8 cellular contexts compared by ENCODE assay signal in the genomic region with DNA sequence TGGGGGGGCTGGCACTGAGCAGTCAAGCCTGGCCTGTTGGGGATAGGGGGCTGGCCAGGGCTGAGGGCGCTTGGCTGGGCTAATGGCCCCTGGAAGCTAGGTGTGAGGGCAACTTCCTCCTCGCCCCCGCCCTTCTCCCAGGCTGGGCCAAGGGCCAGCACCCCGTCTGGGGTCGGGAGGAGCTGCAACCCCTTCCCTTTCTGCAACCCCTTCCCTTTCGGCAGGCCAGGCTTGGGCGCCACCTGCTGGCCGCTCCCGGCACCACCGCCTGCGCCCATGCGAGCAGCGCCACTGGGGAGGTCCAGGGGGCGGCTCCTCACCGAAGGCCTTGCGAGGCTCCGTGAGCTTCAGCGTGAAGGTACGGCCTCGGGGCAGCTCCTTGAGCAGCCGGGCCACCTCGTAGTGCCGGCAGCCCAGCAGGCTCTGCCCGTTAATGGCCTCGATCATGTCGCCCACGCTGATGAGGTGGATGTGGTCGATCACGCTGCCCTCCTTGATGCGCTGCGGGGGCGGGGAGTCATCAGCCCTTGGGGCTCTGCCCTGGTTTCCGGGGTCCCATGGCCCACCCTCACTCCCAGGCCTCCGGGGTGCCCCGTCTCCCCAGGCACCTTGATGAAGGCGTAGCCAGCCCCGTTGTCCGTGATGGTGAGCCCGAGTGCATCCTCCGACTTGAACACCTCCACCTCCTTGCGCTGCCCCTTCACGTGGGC.
DNase-seq lines count a peak whose midpoint lies in the region; TF ChIP-seq lines count a peak whose summit lies in the region.

No MANE protein-coding gene starts in this region.

- no peak overlapping the region for H2AFZ ChIP-seq in SU-DHL-6 (ENCODE audit: low read depth, low read length, severe bottlenecking)

- DNase-seq in NCI-H748 (lab: John Stamatoyannopoulos, UW; ENCODE audit: unreplicated experiment): peak; percentile 18
- DNase-seq in NCI-H748 treated with DMSO at 0.1 percent for 48 hours (lab: John Stamatoyannopoulos, UW): no peak
- peak; percentile 46 for DNase-seq in activated naive CD8-positive, alpha-beta T cell treated with anti-CD3 and anti-CD28 coated beads, Interleukin-2, amount 50 U/mL, for 16 hours (ENCODE audit: low read depth, low spot score)
- peak; percentile 66 for DNase-seq in stimulated activated CD4-positive, alpha-beta T cell treated with anti-CD3 and anti-CD28 coated beads, Interleukin-4, amount 100 ng/mL, for 24 hours
- DNase-seq in NCI-H2227 treated with DMSO at 0.1 percent for 48 hours (lab: John Stamatoyannopoulos, UW): no peak
- no peak for DNase-seq in NCI-H526 treated with DMSO at 0.1 percent for 48 hours (lab: John Stamatoyannopoulos, UW)

- H3K4me3 ChIP-seq in SU-DHL-6 (ENCODE audit: insufficient read depth, low read length, poor library complexity, severe bottlenecking): no peak overlapping the region
- peak overlapping the region; percentile 4 for H3K4me3 ChIP-seq in iPS-15b (ENCODE audit: low read depth, low read length)

- H3K27me3 ChIP-seq in SU-DHL-6 (ENCODE audit: low read length) (no peaks in the 10 kb centered on the region), iPS-15b (ENCODE audit: control insufficient read depth, insufficient read depth, low read length) (no peaks in the 10 kb centered on the region)

- H3K27ac ChIP-seq in SU-DHL-6 (ENCODE audit: low read depth, low read length): no peak overlapping the region

- H3K4me2 ChIP-seq in SU-DHL-6 (ENCODE audit: low read depth, low read length, poor library complexity, severe bottlenecking): peak overlapping the region; percentile 29

- H3K4me1 ChIP-seq in iPS-15b (ENCODE audit: control insufficient read depth, insufficient read depth, low read length): peaks cover 3% of the 10 kb centered on the region

- H3F3A ChIP-seq in SU-DHL-6 (ENCODE audit: insufficient read depth): no peaks in the 10 kb centered on the region

- H3K9me3 ChIP-seq in SU-DHL-6 (ENCODE audit: insufficient read depth, low read length): no peaks in the 10 kb centered on the region
- H3K9me3 ChIP-seq in iPS-15b (ENCODE audit: control insufficient read depth, insufficient read depth, low read length): no peaks in the 10 kb centered on the region

- H3K79me2 ChIP-seq in SU-DHL-6 (ENCODE audit: insufficient read depth, low read length): no peaks in the 10 kb centered on the region

- no peaks in the 10 kb centered on the region for H3K9me2 ChIP-seq in SU-DHL-6 (replicated peaks; ENCODE audit: insufficient read depth, low read length)

- H3K9ac ChIP-seq in SU-DHL-6 (ENCODE audit: low read length): no peak overlapping the region
- no peak overlapping the region for H3K9ac ChIP-seq in iPS-15b (ENCODE audit: low read depth, low read length)

- H3K36me3 ChIP-seq in SU-DHL-6 (ENCODE audit: low read length): no peaks in the 10 kb centered on the region
- H3K36me3 ChIP-seq in iPS-15b (ENCODE audit: control insufficient read depth, insufficient read depth, low read length): peaks cover 32% of the 10 kb centered on the region

- no peaks in the 10 kb centered on the region for H4K20me1 ChIP-seq in SU-DHL-6 (ENCODE audit: low read depth, low read length)

- TF ChIP-seq CTCF in SU-DHL-6 (IDR thresholded peaks at IDR 0.05; ENCODE audit: insufficient read depth, low read length, poor library complexity, severe bottlenecking): peak; percentile 93

Comparison
In these comparisons a context has a peak if more than half of its experiments do, and no peak if none do; other contexts are left out.
1. DNase-seq: peak in NCI-H748 (single experiment), activated naive CD8-positive, alpha-beta T cell treated with anti-CD3 and anti-CD28 coated beads, Interleukin-2, amount 50 U/mL, for 16 hours (single experiment) and stimulated activated CD4-positive, alpha-beta T cell treated with anti-CD3 and anti-CD28 coated beads, Interleukin-4, amount 100 ng/mL, for 24 hours (single experiment); none in NCI-H748 treated with DMSO at 0.1 percent for 48 hours (single experiment), NCI-H2227 treated with DMSO at 0.1 percent for 48 hours (single experiment) and NCI-H526 treated with DMSO at 0.1 percent for 48 hours (single experiment).